In the genomic region with DNA sequence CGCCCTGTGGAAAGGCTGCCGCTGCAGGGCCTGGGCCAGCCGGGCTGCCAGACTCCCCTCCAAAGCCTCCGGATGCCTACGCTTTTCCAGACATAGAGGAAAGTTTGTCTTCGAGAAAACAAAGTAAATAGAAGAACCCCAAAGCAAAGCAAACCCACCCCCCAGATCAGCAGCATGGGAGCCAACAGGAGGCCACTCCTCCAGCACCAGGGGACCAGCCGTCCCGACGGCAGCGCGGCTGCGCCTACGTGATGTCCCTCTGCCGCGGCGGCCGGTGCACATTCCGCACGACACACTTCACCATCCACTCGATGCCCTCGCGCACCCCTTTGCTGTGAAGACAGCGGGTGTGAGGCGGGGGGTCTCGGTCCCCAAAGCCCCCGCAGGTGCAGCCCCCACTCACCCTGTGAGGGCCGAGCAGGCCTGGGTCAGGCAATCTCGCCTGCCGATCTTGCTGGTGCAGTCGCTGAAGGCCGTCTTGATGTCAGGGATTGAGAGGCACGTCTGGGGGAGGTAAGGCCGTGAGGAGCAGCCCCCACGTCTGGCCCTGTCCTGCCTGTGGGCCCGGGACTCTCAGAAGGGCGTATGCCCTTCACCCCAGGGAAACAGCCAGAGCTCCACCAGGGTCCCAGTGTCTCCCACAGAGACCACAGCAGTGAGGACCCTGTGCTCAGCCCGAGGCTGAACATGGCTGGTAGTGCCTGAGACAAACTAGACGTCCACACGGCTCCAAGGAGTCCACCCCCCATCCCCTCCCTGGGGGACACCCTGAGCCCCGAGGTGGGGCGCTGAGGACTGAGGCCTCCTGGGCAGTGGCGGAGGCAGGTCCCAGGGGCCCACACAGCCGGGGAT, we compare ENCODE assay signal across 1 cellular context.
TF ChIP-seq lines count a peak whose summit lies in the region.

No MANE protein-coding gene starts in this region.

TF ChIP-seq in WTC11, 78 proteins besides CTCF, POLR2A, EP300 and RAD21:
- TF ChIP-seq NR3C1 (CRISPR knock-in tag; conservative IDR thresholded peaks at IDR 0.05; ENCODE audit: low read depth) (no peak), JUN (CRISPR knock-in tag; IDR thresholded peaks at IDR 0.05) (no peak), PREB (CRISPR knock-in tag; IDR thresholded peaks at IDR 0.05; ENCODE audit: borderline replicate concordance) (no peak), ZNF532 (CRISPR knock-in tag; IDR thresholded peaks at IDR 0.05; ENCODE audit: borderline replicate concordance) (no peak), SOX15 (CRISPR knock-in tag; IDR thresholded peaks at IDR 0.05) (no peak), NR1H2 (CRISPR knock-in tag; IDR thresholded peaks at IDR 0.05) (no peak), ZNF281 (CRISPR knock-in tag; IDR thresholded peaks at IDR 0.05) (no peak), IRF1 (CRISPR knock-in tag; IDR thresholded peaks at IDR 0.05) (no peak), MYBL2 (CRISPR knock-in tag; IDR thresholded peaks at IDR 0.05) (no peak), ZNF121 (CRISPR knock-in tag; IDR thresholded peaks at IDR 0.05) (no peak)
- TF ChIP-seq, protein P1, sequence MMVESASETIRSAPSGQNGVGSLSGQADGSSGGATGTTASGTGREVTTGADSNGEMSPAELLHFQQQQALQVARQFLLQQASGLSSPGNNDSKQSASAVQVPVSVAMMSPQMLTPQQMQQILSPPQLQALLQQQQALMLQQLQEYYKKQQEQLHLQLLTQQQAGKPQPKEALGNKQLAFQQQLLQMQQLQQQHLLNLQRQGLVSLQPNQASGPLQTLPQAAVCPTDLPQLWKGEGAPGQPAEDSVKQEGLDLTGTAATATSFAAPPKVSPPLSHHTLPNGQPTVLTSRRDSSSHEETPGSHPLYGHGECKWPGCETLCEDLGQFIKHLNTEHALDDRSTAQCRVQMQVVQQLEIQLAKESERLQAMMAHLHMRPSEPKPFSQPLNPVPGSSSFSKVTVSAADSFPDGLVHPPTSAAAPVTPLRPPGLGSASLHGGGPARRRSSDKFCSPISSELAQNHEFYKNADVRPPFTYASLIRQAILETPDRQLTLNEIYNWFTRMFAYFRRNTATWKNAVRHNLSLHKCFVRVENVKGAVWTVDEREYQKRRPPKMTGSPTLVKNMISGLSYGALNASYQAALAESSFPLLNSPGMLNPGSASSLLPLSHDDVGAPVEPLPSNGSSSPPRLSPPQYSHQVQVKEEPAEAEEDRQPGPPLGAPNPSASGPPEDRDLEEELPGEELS (CRISPR knock-in tag; IDR thresholded peaks at IDR 0.05), result no peak
- TF ChIP-seq, protein P2, sequence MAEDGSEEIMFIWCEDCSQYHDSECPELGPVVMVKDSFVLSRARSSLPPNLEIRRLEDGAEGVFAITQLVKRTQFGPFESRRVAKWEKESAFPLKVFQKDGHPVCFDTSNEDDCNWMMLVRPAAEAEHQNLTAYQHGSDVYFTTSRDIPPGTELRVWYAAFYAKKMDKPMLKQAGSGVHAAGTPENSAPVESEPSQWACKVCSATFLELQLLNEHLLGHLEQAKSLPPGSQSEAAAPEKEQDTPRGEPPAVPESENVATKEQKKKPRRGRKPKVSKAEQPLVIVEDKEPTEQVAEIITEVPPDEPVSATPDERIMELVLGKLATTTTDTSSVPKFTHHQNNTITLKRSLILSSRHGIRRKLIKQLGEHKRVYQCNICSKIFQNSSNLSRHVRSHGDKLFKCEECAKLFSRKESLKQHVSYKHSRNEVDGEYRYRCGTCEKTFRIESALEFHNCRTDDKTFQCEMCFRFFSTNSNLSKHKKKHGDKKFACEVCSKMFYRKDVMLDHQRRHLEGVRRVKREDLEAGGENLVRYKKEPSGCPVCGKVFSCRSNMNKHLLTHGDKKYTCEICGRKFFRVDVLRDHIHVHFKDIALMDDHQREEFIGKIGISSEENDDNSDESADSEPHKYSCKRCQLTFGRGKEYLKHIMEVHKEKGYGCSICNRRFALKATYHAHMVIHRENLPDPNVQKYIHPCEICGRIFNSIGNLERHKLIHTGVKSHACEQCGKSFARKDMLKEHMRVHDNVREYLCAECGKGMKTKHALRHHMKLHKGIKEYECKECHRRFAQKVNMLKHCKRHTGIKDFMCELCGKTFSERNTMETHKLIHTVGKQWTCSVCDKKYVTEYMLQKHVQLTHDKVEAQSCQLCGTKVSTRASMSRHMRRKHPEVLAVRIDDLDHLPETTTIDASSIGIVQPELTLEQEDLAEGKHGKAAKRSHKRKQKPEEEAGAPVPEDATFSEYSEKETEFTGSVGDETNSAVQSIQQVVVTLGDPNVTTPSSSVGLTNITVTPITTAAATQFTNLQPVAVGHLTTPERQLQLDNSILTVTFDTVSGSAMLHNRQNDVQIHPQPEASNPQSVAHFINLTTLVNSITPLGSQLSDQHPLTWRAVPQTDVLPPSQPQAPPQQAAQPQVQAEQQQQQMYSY (CRISPR knock-in tag; IDR thresholded peaks at IDR 0.05), result no peak
